In genomic region chr12:89732511-89732910, GRCh38 we compare ENCODE assay signal across 2 cellular contexts.
TF ChIP-seq lines count a peak whose summit lies in the region.

No MANE protein-coding gene starts in this region.

TF ChIP-seq in SK-N-SH, 30 proteins besides CTCF, POLR2A, EP300 and RAD21 (continued from another document):
- TF ChIP-seq USF2 (IDR thresholded peaks at IDR 0.05; ENCODE audit: borderline replicate concordance, low read depth, low read length) (no peak), MXI1 (IDR thresholded peaks at IDR 0.05; ENCODE audit: low read depth, low read length) (no peak), GATA2 (CRISPR knock-in tag; IDR thresholded peaks at IDR 0.05) (no peak), ELF1 (IDR thresholded peaks at IDR 0.05) (no peak), REST (IDR thresholded peaks at IDR 0.05; ENCODE audit: low read depth, low read length) (no peak), SIN3A (IDR thresholded peaks at IDR 0.05; ENCODE audit: borderline replicate concordance, low read depth, low read length) (no peak), IRF3 (IDR thresholded peaks at IDR 0.05; ENCODE audit: low read depth, low read length) (no peak), SMC3 (IDR thresholded peaks at IDR 0.05; ENCODE audit: low read depth, low read length) (no peak)

TF ChIP-seq in SK-N-SH treated with all-trans-retinoic acid at 6 μM for 48 hours, 23 proteins besides CTCF, POLR2A, EP300 and RAD21 (continued from another document):
- no peak for TF ChIP-seq CSRNP3 (CRISPR knock-in tag; IDR thresholded peaks at IDR 0.05)
- no peak for TF ChIP-seq ARNTL (CRISPR knock-in tag; IDR thresholded peaks at IDR 0.05; ENCODE audit: borderline replicate concordance, low read depth)
- no peak for TF ChIP-seq OSR1 (CRISPR knock-in tag; IDR thresholded peaks at IDR 0.05)
